Comparison of ENCODE assay signal across 34 cellular contexts in the genomic region with DNA sequence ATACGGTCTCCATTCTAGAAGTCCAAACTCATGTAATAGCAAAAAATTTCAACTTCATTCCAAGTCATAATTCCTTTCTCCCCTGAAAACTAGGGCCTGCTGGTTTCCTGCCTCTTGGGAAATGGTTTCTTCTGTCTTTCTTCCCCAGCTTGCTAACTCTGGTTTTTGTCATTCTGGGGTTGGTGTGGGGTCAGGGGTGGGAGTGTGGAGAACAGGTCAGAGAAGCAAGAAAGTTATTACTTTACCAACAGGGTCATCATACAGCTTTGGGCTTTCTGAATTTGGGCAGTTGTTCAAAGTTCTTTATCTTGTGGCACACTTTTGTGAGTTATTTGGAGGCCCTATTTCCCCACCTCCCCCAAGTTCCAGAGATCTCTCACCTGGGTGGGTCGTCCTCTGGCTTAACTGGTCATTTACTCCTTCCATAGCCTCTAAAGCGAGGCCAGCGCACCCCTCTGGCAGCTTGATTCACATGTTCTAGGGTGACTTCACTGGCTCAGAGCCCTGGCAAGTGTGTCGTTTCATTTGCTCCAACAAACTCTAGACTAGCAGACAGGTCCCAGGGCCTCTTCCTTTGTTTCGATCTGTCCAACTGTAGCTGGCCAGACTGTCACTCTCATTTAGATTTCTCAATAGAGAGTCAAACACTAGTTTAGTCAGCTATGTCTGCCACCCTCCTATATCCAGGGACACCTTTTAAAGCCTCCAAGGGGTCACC.
"Had no signal": no experiment of that assay in that cellular context is flagged by ENCODE, and none has a peak within 500 bp of the region (broad histone marks: within the 10 kb centered on the region; RNA-seq: fewer than 3 reads in every experiment).

No MANE protein-coding gene starts in this region.

- H3K27me3 ChIP-seq: colonic mucosa, esophagus muscularis mucosa, neural progenitor cell, ovary, sigmoid colon, stomach, testis, transverse colon, upper lobe of right lung, vagina had no signal

- H3K4me1 ChIP-seq: colonic mucosa, psoas muscle, sigmoid colon, transverse colon, upper lobe of right lung, vagina had no signal

- DNase-seq: colonic mucosa; effector CD8-positive, alpha-beta T cell; endodermal cell; foreskin melanocyte; glutamatergic neuron; hypothalamus; immature natural killer cell; islet precursor cell; kidney glomerular epithelial cell; left colon; left ventricle myocardium superior; mucosa of descending colon; naive B cell; ovary; posterior cingulate gyrus; psoas muscle; sigmoid colon; stimulated activated CD4-positive, alpha-beta T cell treated with anti-CD3 and anti-CD28 coated beads, Interleukin-2, amount 100 ng/mL, for 24 hours; stimulated activated CD4-positive, alpha-beta T cell treated with anti-CD3 and anti-CD28 coated beads, Interleukin-4, amount 100 ng/mL, for 24 hours; stimulated activated naive CD4-positive, alpha-beta T cell treated with Interleukin-2 at 50 U/mL for 16 hours; stomach; testis; transverse colon; upper lobe of right lung had no signal

- FAIRE-seq: endothelial cell of umbilical vein had no signal

- H3K9me3 Mint-ChIP-seq: endodermal cell; memory B cell; natural killer cell treated with Interleukin-12 subunit alpha and Interleukin-12 subunit beta and Interleukin-15 and Interleukin-18, amount 100 ng/mL, for 72 hours; stimulated activated effector memory CD8-positive, alpha-beta T cell treated with anti-CD3 and anti-CD28 coated beads, Interleukin-12 subunit alpha, Interleukin-12 subunit beta, amount 100 ng/mL, for 72 hours had no signal

- H3K36me3 Mint-ChIP-seq: immature natural killer cell; memory B cell; naive B cell; natural killer cell treated with Interleukin-12 subunit alpha and Interleukin-12 subunit beta and Interleukin-15 and Interleukin-18, amount 100 ng/mL, for 72 hours; neural progenitor cell; stimulated activated effector memory CD8-positive, alpha-beta T cell treated with anti-CD3 and anti-CD28 coated beads, Interleukin-12 subunit alpha, Interleukin-12 subunit beta, amount 100 ng/mL, for 72 hours had no signal

- H3K27ac ChIP-seq: colonic mucosa, esophagus muscularis mucosa, neural progenitor cell, ovary, psoas muscle, sigmoid colon, stomach, testis, transverse colon, upper lobe of right lung, vagina had no signal

- H3K4me3 ChIP-seq: colonic mucosa, esophagus muscularis mucosa, lung, mucosa of descending colon, neural progenitor cell, ovary, psoas muscle, sigmoid colon, stomach, testis, transverse colon, upper lobe of right lung, vagina had no signal

- H3K36me3 ChIP-seq: colonic mucosa, esophagus muscularis mucosa, neural progenitor cell, ovary, sigmoid colon, stomach, transverse colon, upper lobe of right lung, vagina had no signal

- H3K4me1 Mint-ChIP-seq: immature natural killer cell; memory B cell; naive B cell; stimulated activated effector memory CD8-positive, alpha-beta T cell treated with anti-CD3 and anti-CD28 coated beads, Interleukin-12 subunit alpha, Interleukin-12 subunit beta, amount 100 ng/mL, for 72 hours had no signal

- H3K9ac ChIP-seq: neural progenitor cell had no signal

- H3K4me3 Mint-ChIP-seq: dendritic cell treated with granulocyte-macrophage colony-stimulating factor and Interleukin-4, amounts not matched to agents 40 ng/mL and 50 ng/mL, for 4 days; endodermal cell; immature natural killer cell; memory B cell; naive B cell; natural killer cell treated with Interleukin-12 subunit alpha and Interleukin-12 subunit beta and Interleukin-15 and Interleukin-18, amount 100 ng/mL, for 72 hours; neural progenitor cell; stimulated activated effector memory CD8-positive, alpha-beta T cell treated with anti-CD3 and anti-CD28 coated beads, Interleukin-12 subunit alpha, Interleukin-12 subunit beta, amount 100 ng/mL, for 72 hours had no signal

- H3K9me3 ChIP-seq: colonic mucosa, esophagus muscularis mucosa, mucosa of descending colon, ovary, sigmoid colon, stomach, testis, transverse colon, upper lobe of right lung, vagina had no signal

- H3K27me3 Mint-ChIP-seq: dendritic cell treated with granulocyte-macrophage colony-stimulating factor and Interleukin-4, amounts not matched to agents 40 ng/mL and 50 ng/mL, for 4 days; memory B cell had no signal

- H2AFZ ChIP-seq: neural progenitor cell had no signal

- H3K27ac Mint-ChIP-seq: dendritic cell treated with granulocyte-macrophage colony-stimulating factor and Interleukin-4, amounts not matched to agents 40 ng/mL and 50 ng/mL, for 4 days; endodermal cell; immature natural killer cell; memory B cell; naive B cell; natural killer cell treated with Interleukin-12 subunit alpha and Interleukin-12 subunit beta and Interleukin-15 and Interleukin-18, amount 100 ng/mL, for 72 hours; neural progenitor cell; stimulated activated effector memory CD8-positive, alpha-beta T cell treated with anti-CD3 and anti-CD28 coated beads, Interleukin-12 subunit alpha, Interleukin-12 subunit beta, amount 100 ng/mL, for 72 hours had no signal

- H3K4me2 ChIP-seq: neural progenitor cell had no signal

- ATAC-seq: left colon; left ventricle myocardium superior; mucosa of descending colon; natural killer cell treated with Interleukin-12 subunit alpha and Interleukin-12 subunit beta and Interleukin-15 and Interleukin-18, amount 100 ng/mL, for 72 hours; psoas muscle; right cardiac atrium; stimulated activated effector memory CD8-positive, alpha-beta T cell treated with anti-CD3 and anti-CD28 coated beads, Interleukin-12 subunit alpha, Interleukin-12 subunit beta, amount 100 ng/mL, for 72 hours; upper lobe of right lung had no signal
